In the genomic region with DNA sequence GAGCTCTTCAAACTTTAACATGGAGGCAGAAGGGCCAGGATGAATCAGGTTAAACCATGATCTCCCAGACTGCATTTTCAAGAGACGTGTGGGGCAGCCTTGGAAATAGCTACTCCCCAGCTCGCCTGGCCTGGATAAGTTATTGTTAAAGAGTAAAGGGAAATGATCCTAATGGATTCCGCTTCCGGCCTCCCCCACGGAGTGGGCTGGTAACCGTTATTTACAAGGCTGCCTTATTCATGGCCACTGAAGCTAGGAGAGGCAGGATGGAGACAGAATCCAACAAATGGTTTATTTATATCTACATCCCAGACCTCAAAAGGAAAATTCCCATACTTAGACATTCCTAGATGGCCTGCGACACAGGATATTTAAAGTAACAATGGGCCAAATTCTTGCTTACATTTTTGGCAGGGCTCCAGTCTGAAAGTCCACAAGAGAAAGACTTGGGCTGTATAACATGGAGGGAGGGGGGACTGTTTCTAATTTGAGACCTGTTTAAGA, we compare ENCODE assay signal across 1 cellular context.
TF ChIP-seq lines count a peak whose summit lies in the region.

No MANE protein-coding gene starts in this region.

TF ChIP-seq in HEK293, 187 proteins besides CTCF, POLR2A, EP300 and RAD21 (continued from another document):
- TF ChIP-seq GLIS1 (tag by site-specific recombination; IDR thresholded peaks at IDR 0.05) (peak; percentile 69), ZNF549 (tag by site-specific recombination; IDR thresholded peaks at IDR 0.05) (0 out of 2 replicates have a peak, but pooled peaks have one; percentile 44), GLI2 (tag by site-specific recombination; IDR thresholded peaks at IDR 0.05; ENCODE audit: borderline replicate concordance, low read depth) (no peak), ZNF175 (tag by site-specific recombination; IDR thresholded peaks at IDR 0.05) (no peak)
- TF ChIP-seq, protein P1, sequence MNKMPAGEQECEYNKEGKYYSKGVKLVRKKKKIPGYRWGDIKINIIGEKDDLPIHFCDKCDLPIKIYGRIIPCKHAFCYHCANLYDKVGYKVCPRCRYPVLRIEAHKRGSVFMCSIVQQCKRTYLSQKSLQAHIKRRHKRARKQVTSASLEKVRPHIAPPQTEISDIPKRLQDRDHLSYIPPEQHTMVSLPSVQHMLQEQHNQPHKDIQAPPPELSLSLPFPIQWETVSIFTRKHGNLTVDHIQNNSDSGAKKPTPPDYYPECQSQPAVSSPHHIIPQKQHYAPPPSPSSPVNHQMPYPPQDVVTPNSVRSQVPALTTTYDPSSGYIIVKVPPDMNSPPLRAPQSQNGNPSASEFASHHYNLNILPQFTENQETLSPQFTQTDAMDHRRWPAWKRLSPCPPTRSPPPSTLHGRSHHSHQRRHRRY (tag by site-specific recombination; IDR thresholded peaks at IDR 0.05), result no peak
